In the genomic region with DNA sequence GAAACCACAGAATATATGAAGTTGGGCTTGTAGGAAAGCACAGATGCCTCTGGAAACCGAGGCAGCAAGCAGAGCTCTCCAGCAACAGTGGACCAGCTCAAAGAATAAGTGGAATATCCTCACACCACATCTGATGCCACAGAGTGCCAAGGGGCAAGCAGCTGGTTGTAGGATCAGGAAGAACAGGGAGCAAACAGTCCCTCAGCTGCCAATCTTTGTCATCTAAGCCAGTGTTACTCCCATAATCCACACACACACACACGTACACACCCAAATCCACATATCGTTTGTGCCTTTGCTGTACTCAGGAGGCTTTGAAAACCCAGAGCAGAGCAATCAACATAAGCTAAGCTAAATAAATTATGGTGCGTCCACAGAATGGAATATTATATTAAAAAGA, we compare ENCODE assay signal across 27 cellular contexts.
"Had no signal": no experiment of that assay in that cellular context is flagged by ENCODE, and none has a peak within 500 bp of the region (broad histone marks: within the 10 kb centered on the region; RNA-seq: fewer than 3 reads in every experiment).

No MANE protein-coding gene starts in this region.

- H3K27ac Mint-ChIP-seq: stimulated activated naive B cell treated with anti-CD40 and anti-IgM and Interleukin-4, amounts not matched to agents 10 μg/mL and 1 μg/mL and 100 μg/mL, for 72 hours; stimulated activated naive CD8-positive, alpha-beta T cell treated with anti-CD3 and anti-CD28 coated beads, Interleukin-15, amount 100 ng/mL, for 72 hours; stimulated activated naive CD8-positive, alpha-beta T cell treated with anti-CD3 and anti-CD28 coated beads, Interleukin-15, Interleukin-2, amounts not matched to agents 100 ng/mL and 50 ng/mL, for 24 hours; type B pancreatic cell had no signal

- H3K9me3 Mint-ChIP-seq: stimulated activated naive B cell treated with anti-CD40 and anti-IgM and Interleukin-4, amounts not matched to agents 10 μg/mL and 1 μg/mL and 100 μg/mL, for 72 hours; stimulated activated naive CD8-positive, alpha-beta T cell treated with anti-CD3 and anti-CD28 coated beads, Interleukin-15, amount 100 ng/mL, for 72 hours; stimulated activated naive CD8-positive, alpha-beta T cell treated with anti-CD3 and anti-CD28 coated beads, Interleukin-15, Interleukin-2, amounts not matched to agents 100 ng/mL and 50 ng/mL, for 24 hours; type B pancreatic cell had no signal

- ATAC-seq: stimulated activated naive B cell treated with anti-CD40 and anti-IgM and Interleukin-4, amounts not matched to agents 10 μg/mL and 1 μg/mL and 100 μg/mL, for 72 hours; stimulated activated naive CD8-positive, alpha-beta T cell treated with anti-CD3 and anti-CD28 coated beads, Interleukin-15, amount 100 ng/mL, for 72 hours; stimulated activated naive CD8-positive, alpha-beta T cell treated with anti-CD3 and anti-CD28 coated beads, Interleukin-15, Interleukin-2, amounts not matched to agents 100 U/mL and 50 U/mL, for 24 hours; upper lobe of right lung had no signal

- H3K4me3 ChIP-seq: stomach, suprapubic skin, testis, thoracic aorta, thyroid gland, tibial artery, tibial nerve, transverse colon, upper lobe of left lung, upper lobe of right lung, uterus, vagina had no signal

- H3K27ac ChIP-seq: stomach, suprapubic skin, testis, thoracic aorta, thyroid gland, tibial artery, tibial nerve, transverse colon, upper lobe of left lung, upper lobe of right lung, uterus, vagina had no signal

- H3K9me3 ChIP-seq: stomach, suprapubic skin, testis, thoracic aorta, thyroid gland, tibial artery, tibial nerve, transverse colon, upper lobe of left lung, upper lobe of right lung, uterus, vagina had no signal

- H3K36me3 ChIP-seq: uterus had no signal

- DNase-seq: stimulated activated CD4-positive, alpha-beta T cell treated with anti-CD3 and anti-CD28 coated beads, Interleukin-2, amount 100 ng/mL, for 24 hours; stimulated activated CD4-positive, alpha-beta T cell treated with anti-CD3 and anti-CD28 coated beads, Interleukin-2, amount 100 ng/mL, for 48 hours; stimulated activated CD4-positive, alpha-beta T cell treated with anti-CD3 and anti-CD28 coated beads, Interleukin-4, amount 100 ng/mL, for 1 hour; stimulated activated CD4-positive, alpha-beta T cell treated with anti-CD3 and anti-CD28 coated beads, Interleukin-4, amount 100 ng/mL, for 24 hours; stimulated activated CD4-positive, alpha-beta T cell treated with anti-CD3 and anti-CD28 coated beads, Interleukin-4, amount 100 ng/mL, for 4 hours; stimulated activated CD8-positive, alpha-beta memory T cell treated with anti-CD3 and anti-CD28 coated beads, Interleukin-4, amount 100 ng/mL, for 48 hours; stimulated activated naive B cell treated with anti-CD40 and anti-IgM and Interleukin-4, amounts not matched to agents 10 μg/mL and 1 μg/mL and 100 μg/mL, for 72 hours; stimulated activated naive CD4-positive, alpha-beta T cell; stimulated activated naive CD4-positive, alpha-beta T cell treated with Interleukin-2 at 50 U/mL for 16 hours; stimulated activated naive CD8-positive, alpha-beta T cell treated with anti-CD3 and anti-CD28 coated beads, Interleukin-15, amount 100 ng/mL, for 72 hours; stimulated activated naive CD8-positive, alpha-beta T cell treated with anti-CD3 and anti-CD28 coated beads, Interleukin-15, Interleukin-2, amounts not matched to agents 100 U/mL and 50 U/mL, for 24 hours; stomach; substantia nigra; testis; thyroid gland; tibial artery; transverse colon; trophoblast cell; upper lobe of left lung; upper lobe of right lung; uterus had no signal

- H3K4me3 Mint-ChIP-seq: stimulated activated naive B cell treated with anti-CD40 and anti-IgM and Interleukin-4, amounts not matched to agents 10 μg/mL and 1 μg/mL and 100 μg/mL, for 72 hours; stimulated activated naive CD8-positive, alpha-beta T cell treated with anti-CD3 and anti-CD28 coated beads, Interleukin-15, amount 100 ng/mL, for 72 hours; stimulated activated naive CD8-positive, alpha-beta T cell treated with anti-CD3 and anti-CD28 coated beads, Interleukin-15, Interleukin-2, amounts not matched to agents 100 ng/mL and 50 ng/mL, for 24 hours; type B pancreatic cell had no signal

- H3K27me3 Mint-ChIP-seq: stimulated activated naive B cell treated with anti-CD40 and anti-IgM and Interleukin-4, amounts not matched to agents 10 μg/mL and 1 μg/mL and 100 μg/mL, for 72 hours; stimulated activated naive CD8-positive, alpha-beta T cell treated with anti-CD3 and anti-CD28 coated beads, Interleukin-15, amount 100 ng/mL, for 72 hours; stimulated activated naive CD8-positive, alpha-beta T cell treated with anti-CD3 and anti-CD28 coated beads, Interleukin-15, Interleukin-2, amounts not matched to agents 100 ng/mL and 50 ng/mL, for 24 hours; type B pancreatic cell had no signal

- H3K4me1 ChIP-seq: suprapubic skin, testis, thyroid gland, upper lobe of left lung, upper lobe of right lung, uterus, vagina had no signal

- H3K27me3 ChIP-seq: stomach, suprapubic skin, testis, thyroid gland, tibial artery, tibial nerve, transverse colon, upper lobe of left lung, upper lobe of right lung, uterus, vagina had no signal
